ENCODE assay signal across 2 cellular contexts in the genomic region with DNA sequence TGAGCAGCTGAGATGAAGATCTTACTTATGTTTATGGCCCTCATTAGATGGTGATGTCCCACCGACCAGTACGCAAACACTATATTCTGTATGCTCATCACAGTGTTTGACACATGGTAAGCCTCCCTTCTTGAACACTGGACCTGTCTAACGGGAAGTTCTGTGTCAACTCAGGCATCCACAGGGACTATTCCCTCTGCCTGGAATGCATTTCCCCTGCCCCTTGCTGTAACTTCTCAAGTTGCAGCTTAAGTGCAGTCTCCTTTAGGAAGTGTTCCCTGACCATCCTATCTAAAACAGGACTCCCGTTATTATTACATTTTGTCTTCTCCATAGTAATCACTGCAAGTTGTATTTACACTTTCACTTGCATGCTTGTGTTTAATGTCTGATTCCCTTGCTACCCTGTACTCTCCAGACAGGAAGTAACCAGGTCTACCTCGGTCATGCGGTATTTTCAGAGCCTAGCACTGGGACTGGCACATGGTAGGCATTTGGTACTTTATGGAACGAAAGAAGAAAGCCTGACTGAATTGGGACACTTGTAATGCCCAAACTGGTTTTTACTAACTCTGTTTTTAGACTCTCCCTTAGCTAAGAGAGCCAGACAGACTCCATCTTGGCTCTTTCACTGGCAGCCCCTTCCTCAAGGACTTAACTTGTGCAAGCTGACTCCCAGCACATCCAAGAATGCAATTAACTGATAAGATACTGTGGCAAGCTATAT.
TF ChIP-seq lines count a peak whose summit lies in the region.

No MANE protein-coding gene starts in this region.

TF ChIP-seq in A549, 52 proteins besides CTCF, POLR2A, EP300 and RAD21 (continued from another document):
- TF ChIP-seq, protein P1, sequence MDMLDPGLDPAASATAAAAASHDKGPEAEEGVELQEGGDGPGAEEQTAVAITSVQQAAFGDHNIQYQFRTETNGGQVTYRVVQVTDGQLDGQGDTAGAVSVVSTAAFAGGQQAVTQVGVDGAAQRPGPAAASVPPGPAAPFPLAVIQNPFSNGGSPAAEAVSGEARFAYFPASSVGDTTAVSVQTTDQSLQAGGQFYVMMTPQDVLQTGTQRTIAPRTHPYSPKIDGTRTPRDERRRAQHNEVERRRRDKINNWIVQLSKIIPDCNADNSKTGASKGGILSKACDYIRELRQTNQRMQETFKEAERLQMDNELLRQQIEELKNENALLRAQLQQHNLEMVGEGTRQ (IDR thresholded peaks at IDR 0.05), result no peak
- TF ChIP-seq ESRRA (IDR thresholded peaks at IDR 0.05; ENCODE audit: borderline replicate concordance, low read length) (no peak), HEYL (CRISPR knock-in tag; IDR thresholded peaks at IDR 0.05) (no peak), TP53 (CRISPR knock-in tag; IDR thresholded peaks at IDR 0.05) (no peak), CBX2 (IDR thresholded peaks at IDR 0.05; ENCODE audit: borderline replicate concordance, low read depth) (no peak), MAFK (IDR thresholded peaks at IDR 0.05; ENCODE audit: partially characterized antibody) (no peak), SMC3 (IDR thresholded peaks at IDR 0.05) (no peak)

TF ChIP-seq in GM23338, 12 proteins besides CTCF, POLR2A, EP300 and RAD21:
- TF ChIP-seq, protein P2, sequence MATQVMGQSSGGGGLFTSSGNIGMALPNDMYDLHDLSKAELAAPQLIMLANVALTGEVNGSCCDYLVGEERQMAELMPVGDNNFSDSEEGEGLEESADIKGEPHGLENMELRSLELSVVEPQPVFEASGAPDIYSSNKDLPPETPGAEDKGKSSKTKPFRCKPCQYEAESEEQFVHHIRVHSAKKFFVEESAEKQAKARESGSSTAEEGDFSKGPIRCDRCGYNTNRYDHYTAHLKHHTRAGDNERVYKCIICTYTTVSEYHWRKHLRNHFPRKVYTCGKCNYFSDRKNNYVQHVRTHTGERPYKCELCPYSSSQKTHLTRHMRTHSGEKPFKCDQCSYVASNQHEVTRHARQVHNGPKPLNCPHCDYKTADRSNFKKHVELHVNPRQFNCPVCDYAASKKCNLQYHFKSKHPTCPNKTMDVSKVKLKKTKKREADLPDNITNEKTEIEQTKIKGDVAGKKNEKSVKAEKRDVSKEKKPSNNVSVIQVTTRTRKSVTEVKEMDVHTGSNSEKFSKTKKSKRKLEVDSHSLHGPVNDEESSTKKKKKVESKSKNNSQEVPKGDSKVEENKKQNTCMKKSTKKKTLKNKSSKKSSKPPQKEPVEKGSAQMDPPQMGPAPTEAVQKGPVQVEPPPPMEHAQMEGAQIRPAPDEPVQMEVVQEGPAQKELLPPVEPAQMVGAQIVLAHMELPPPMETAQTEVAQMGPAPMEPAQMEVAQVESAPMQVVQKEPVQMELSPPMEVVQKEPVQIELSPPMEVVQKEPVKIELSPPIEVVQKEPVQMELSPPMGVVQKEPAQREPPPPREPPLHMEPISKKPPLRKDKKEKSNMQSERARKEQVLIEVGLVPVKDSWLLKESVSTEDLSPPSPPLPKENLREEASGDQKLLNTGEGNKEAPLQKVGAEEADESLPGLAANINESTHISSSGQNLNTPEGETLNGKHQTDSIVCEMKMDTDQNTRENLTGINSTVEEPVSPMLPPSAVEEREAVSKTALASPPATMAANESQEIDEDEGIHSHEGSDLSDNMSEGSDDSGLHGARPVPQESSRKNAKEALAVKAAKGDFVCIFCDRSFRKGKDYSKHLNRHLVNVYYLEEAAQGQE (IDR thresholded peaks at IDR 0.05; ENCODE audit: unreplicated experiment), result no peak
- TF ChIP-seq EZH2phosphoT487 (IDR thresholded peaks at IDR 0.05; ENCODE audit: unreplicated experiment), result no peak
- no peak for TF ChIP-seq POLR2AphosphoS5 (IDR thresholded peaks at IDR 0.05; ENCODE audit: low read depth)
- TF ChIP-seq NANOG (IDR thresholded peaks at IDR 0.05; ENCODE audit: borderline replicate concordance), result no peak
- TF ChIP-seq, protein P3, sequence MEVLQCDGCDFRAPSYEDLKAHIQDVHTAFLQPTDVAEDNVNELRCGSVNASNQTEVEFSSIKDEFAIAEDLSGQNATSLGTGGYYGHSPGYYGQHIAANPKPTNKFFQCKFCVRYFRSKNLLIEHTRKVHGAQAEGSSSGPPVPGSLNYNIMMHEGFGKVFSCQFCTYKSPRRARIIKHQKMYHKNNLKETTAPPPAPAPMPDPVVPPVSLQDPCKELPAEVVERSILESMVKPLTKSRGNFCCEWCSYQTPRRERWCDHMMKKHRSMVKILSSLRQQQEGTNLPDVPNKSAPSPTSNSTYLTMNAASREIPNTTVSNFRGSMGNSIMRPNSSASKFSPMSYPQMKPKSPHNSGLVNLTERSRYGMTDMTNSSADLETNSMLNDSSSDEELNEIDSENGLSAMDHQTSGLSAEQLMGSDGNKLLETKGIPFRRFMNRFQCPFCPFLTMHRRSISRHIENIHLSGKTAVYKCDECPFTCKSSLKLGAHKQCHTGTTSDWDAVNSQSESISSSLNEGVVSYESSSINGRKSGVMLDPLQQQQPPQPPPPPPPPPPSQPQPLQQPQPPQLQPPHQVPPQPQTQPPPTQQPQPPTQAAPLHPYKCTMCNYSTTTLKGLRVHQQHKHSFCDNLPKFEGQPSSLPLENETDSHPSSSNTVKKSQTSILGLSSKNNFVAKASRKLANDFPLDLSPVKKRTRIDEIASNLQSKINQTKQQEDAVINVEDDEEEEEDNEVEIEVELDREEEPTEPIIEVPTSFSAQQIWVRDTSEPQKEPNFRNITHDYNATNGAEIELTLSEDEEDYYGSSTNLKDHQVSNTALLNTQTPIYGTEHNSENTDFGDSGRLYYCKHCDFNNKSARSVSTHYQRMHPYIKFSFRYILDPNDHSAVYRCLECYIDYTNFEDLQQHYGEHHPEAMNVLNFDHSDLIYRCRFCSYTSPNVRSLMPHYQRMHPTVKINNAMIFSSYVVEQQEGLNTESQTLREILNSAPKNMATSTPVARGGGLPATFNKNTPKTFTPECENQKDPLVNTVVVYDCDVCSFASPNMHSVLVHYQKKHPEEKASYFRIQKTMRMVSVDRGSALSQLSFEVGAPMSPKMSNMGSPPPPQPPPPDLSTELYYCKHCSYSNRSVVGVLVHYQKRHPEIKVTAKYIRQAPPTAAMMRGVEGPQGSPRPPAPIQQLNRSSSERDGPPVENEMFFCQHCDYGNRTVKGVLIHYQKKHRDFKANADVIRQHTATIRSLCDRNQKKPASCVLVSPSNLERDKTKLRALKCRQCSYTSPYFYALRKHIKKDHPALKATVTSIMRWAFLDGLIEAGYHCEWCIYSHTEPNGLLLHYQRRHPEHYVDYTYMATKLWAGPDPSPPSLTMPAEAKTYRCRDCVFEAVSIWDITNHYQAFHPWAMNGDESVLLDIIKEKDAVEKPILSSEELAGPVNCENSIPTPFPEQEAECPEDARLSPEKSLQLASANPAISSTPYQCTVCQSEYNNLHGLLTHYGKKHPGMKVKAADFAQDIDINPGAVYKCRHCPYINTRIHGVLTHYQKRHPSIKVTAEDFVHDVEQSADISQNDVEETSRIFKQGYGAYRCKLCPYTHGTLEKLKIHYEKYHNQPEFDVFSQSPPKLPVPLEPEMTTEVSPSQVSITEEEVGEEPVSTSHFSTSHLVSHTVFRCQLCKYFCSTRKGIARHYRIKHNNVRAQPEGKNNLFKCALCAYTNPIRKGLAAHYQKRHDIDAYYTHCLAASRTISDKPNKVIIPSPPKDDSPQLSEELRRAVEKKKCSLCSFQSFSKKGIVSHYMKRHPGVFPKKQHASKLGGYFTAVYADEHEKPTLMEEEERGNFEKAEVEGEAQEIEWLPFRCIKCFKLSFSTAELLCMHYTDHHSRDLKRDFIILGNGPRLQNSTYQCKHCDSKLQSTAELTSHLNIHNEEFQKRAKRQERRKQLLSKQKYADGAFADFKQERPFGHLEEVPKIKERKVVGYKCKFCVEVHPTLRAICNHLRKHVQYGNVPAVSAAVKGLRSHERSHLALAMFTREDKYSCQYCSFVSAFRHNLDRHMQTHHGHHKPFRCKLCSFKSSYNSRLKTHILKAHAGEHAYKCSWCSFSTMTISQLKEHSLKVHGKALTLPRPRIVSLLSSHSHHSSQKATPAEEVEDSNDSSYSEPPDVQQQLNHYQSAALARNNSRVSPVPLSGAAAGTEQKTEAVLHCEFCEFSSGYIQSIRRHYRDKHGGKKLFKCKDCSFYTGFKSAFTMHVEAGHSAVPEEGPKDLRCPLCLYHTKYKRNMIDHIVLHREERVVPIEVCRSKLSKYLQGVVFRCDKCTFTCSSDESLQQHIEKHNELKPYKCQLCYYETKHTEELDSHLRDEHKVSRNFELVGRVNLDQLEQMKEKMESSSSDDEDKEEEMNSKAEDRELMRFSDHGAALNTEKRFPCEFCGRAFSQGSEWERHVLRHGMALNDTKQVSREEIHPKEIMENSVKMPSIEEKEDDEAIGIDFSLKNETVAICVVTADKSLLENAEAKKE (CRISPR knock-in tag; IDR thresholded peaks at IDR 0.05), result no peak
- no peak for TF ChIP-seq EZH2 (IDR thresholded peaks at IDR 0.05; ENCODE audit: low read depth, unreplicated experiment)
